ENCODE assay signal across 8 cellular contexts in the genomic region with DNA sequence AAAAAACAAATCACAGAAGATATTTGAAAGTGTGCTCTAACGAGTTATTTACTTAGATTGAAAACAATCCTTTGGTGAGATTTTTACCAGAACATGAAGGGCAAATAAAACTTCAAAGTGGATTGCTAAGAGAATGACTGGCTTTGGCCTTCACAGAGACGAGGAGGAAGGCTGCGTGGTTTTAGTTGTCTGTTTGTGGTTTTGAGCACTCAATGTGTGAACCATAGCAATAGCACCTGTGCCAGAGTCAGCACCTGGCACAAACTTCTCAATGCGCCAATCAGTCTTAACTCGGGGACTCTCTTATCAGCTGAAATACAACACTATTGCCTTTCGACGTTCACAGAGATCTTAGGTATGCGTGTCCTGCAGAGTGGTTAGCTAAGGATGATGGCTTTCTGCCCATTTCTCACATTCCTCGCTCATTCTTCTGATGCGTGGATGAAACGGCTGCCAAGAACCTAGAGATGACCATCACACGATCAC.
DNase-seq lines count a peak whose midpoint lies in the region; ATAC-seq and TF ChIP-seq lines count a peak whose summit lies in the region.

No MANE protein-coding gene starts in this region.

- H3K9me3 ChIP-seq in gastroesophageal sphincter, result no peaks in the 10 kb centered on the region
- no peaks in the 10 kb centered on the region for H3K9me3 ChIP-seq in transverse colon

- no peaks in the 10 kb centered on the region for H3K36me3 Mint-ChIP-seq in nephron progenitor cell (ENCODE audit: low read depth)

- no peak overlapping the region for H3K4me3 ChIP-seq in gastroesophageal sphincter
- H3K4me3 ChIP-seq in transverse colon, result no peak overlapping the region

- ATAC-seq in HG03439 (IDR thresholded peaks at IDR 0.05; ENCODE audit: unreplicated experiment), result peak; percentile 63
- ATAC-seq in gastroesophageal sphincter, result no peak

- H3K4me3 Mint-ChIP-seq in nephron progenitor cell, result no peak overlapping the region

- intact Hi-C loops in transverse colon (cut with DNase I; ENCODE audit: low total_unique reads), result no loop called here

- in situ Hi-C loops in transverse colon (cut with MboI; ENCODE audit: low pct_ligation_motif_present in 1 of 4, low pct_unique_long_range_greater_than_20kb in 1 of 4, low sequenced_read_pairs in 3 of 4), result loop anchor here in 1 of 4 donors (10.0 kb wide), 1 partner anchor 58 kb away; no protein-coding TSS in a partner anchor

- H3K27ac ChIP-seq in gastroesophageal sphincter (peak overlapping the region in 3 of 4 donors; percentile 12 to 46 (median 43)), transverse colon (peak overlapping the region; percentile 41 to 74 (median 46))

- H3K4me1 Mint-ChIP-seq in nephron progenitor cell, result peaks cover 31% of the 10 kb centered on the region

- DNase-seq in stimulated activated CD4-positive, alpha-beta T cell treated with anti-CD3 and anti-CD28 coated beads, Interleukin-1b, Interleukin-23, amount 100 ng/mL, for 48 hours, result peak; percentile 79
- no peak for DNase-seq in stimulated activated CD4-positive, alpha-beta T cell treated with anti-CD3 and anti-CD28 coated beads, Interleukin-12 subunit alpha, Interleukin-12 subunit beta, amount 100 ng/mL, for 4 hours
- DNase-seq in activated CD4-positive, alpha-beta T cell treated with anti-CD3 and anti-CD28 coated beads, Interleukin-2, amount 50 U/mL, for 4 hours, result peak; percentile 56 to 57
- DNase-seq in transverse colon (no peak), nephron progenitor cell (no peak), epidermal melanocyte (ENCODE audit: insufficient read length, low spot score) (no peak)

- H3K4me1 ChIP-seq in gastroesophageal sphincter, result peaks cover 0 to 29% (median 15%) of the 10 kb centered on the region in 3 donors
- peaks cover 10 to 50% (median 14%) of the 10 kb centered on the region in 4 donors for H3K4me1 ChIP-seq in transverse colon

- H3K36me3 ChIP-seq in gastroesophageal sphincter, result peaks cover 0 to 36% of the 10 kb centered on the region in 2 donors
- H3K36me3 ChIP-seq in transverse colon, result peaks cover 0 to 5% (median 0%) of the 10 kb centered on the region in 4 donors

- no peak for TF ChIP-seq CTCF in gastroesophageal sphincter (IDR thresholded peaks at IDR 0.05)
- no peak for TF ChIP-seq CTCF in transverse colon (IDR thresholded peaks at IDR 0.05)
- no peak for TF ChIP-seq CTCF in nephron progenitor cell (IDR thresholded peaks at IDR 0.05)

- no peak for TF ChIP-seq EP300 in gastroesophageal sphincter (IDR thresholded peaks at IDR 0.05)
- no peak for TF ChIP-seq EP300 in transverse colon (IDR thresholded peaks at IDR 0.05; ENCODE audit: low read depth)

- H3K27me3 Mint-ChIP-seq in nephron progenitor cell (ENCODE audit: low read depth, poor library complexity), result peaks cover 7% of the 10 kb centered on the region

- no peaks in the 10 kb centered on the region for H3K9me3 Mint-ChIP-seq in nephron progenitor cell

- no peaks in the 10 kb centered on the region for H3K27me3 ChIP-seq in gastroesophageal sphincter
- H3K27me3 ChIP-seq in transverse colon, result no peaks in the 10 kb centered on the region

- WGBS in gastroesophageal sphincter (ENCODE audit: low coverage in 1 of 2), 2 donors, result 85 to 87% methylated on average over 5 to 6 of the region's 12 CpGs
- 60 to 61% methylated on average over 9 to 12 of the region's 12 CpGs for WGBS in transverse colon (ENCODE audit: low coverage in 1 of 2), 2 donors

- no peak overlapping the region for H3K27ac Mint-ChIP-seq in nephron progenitor cell

- TF ChIP-seq POLR2A in gastroesophageal sphincter (IDR thresholded peaks at IDR 0.05) (no peak), transverse colon (IDR thresholded peaks at IDR 0.05) (no peak)

Comparison
In these comparisons a context has a peak if more than half of its experiments do, and no peak if none do; other contexts are left out.
1. DNase-seq: peak in stimulated activated CD4-positive, alpha-beta T cell treated with anti-CD3 and anti-CD28 coated beads, Interleukin-1b, Interleukin-23, amount 100 ng/mL, for 48 hours (single experiment) and activated CD4-positive, alpha-beta T cell treated with anti-CD3 and anti-CD28 coated beads, Interleukin-2, amount 50 U/mL, for 4 hours (2 of 2); none in stimulated activated CD4-positive, alpha-beta T cell treated with anti-CD3 and anti-CD28 coated beads, Interleukin-12 subunit alpha, Interleukin-12 subunit beta, amount 100 ng/mL, for 4 hours (single experiment), transverse colon (single experiment), nephron progenitor cell (single experiment) and epidermal melanocyte (single experiment).